In genomic region chr10:93815304-93816091, GRCh38 we compare ENCODE assay signal across 9 cellular contexts. TPM values are rescaled to one million over a fixed set of nuclear protein-coding genes. Genes with fewer than 3 reads are reported as not detected.
DNase-seq lines count a peak whose midpoint lies in the region; TF ChIP-seq lines count a peak whose summit lies in the region.
"Had no signal": no experiment of that assay in that cellular context is flagged by ENCODE, and none has a peak within 500 bp of the region (broad histone marks: within the 10 kb centered on the region; RNA-seq: fewer than 3 reads in every experiment).

No MANE protein-coding gene starts in this region.

- TF ChIP-seq POLR2A in lower leg skin (IDR thresholded peaks at IDR 0.05), result no peak

- no peak overlapping the region for H3K4me2 ChIP-seq in neuronal stem cell (ENCODE audit: insufficient read depth, low read length, poor library complexity, severe bottlenecking)

- no peak overlapping the region for H2BK12ac ChIP-seq in neuronal stem cell (ENCODE audit: low read length)

- no peak overlapping the region for H3K27ac Mint-ChIP-seq in activated CD4-positive, alpha-beta memory T cell treated with anti-CD3 and anti-CD28 coated beads, Interleukin-2, amount 10 ng/mL, durations not matched to agents 7 days and 5 days
- H3K27ac Mint-ChIP-seq: T-helper 17 cell had no signal

- no peak overlapping the region for H4K8ac ChIP-seq in neuronal stem cell (ENCODE audit: low read depth, low read length)

- H3K18ac ChIP-seq in neuronal stem cell (ENCODE audit: low read length), result no peak overlapping the region

- peak; percentile 46 for DNase-seq in ELR (ENCODE audit: low read depth)
- peak; percentile 44 for DNase-seq in NCI-H1092 (lab: John Stamatoyannopoulos, UW)
- no peak for DNase-seq in coronary artery (ENCODE audit: low spot score)
- DNase-seq in neuronal stem cell (ENCODE audit: low spot score), result peak; percentile 26
- no peak for DNase-seq in activated CD4-positive, alpha-beta memory T cell treated with anti-CD3 and anti-CD28 coated beads, Interleukin-2, amount 10 ng/mL, durations not matched to agents 7 days and 5 days
- no peak for DNase-seq in effector CD4-positive, alpha-beta T cell
- no peak for DNase-seq in lower leg skin (ENCODE audit: low spot score in 2 of 2)
- no peak for DNase-seq in posterior vena cava (ENCODE audit: low spot score)

- H2AFZ ChIP-seq in neuronal stem cell (ENCODE audit: low read length), result peak overlapping the region; percentile 83

- CTCF ChIA-PET in activated CD4-positive, alpha-beta memory T cell treated with anti-CD3 and anti-CD28 coated beads, Interleukin-2, amount 10 ng/mL, durations not matched to agents 7 days and 5 days (lab: Charles Lee), result interaction anchor here (0.7 to 2.1 kb wide), 10 partner anchors 10 to 505 kb away, joined by 3 to 6 read pairs (median 4); partner anchors contain the start of gene FRA10AC1

- no peak overlapping the region for H2BK15ac ChIP-seq in neuronal stem cell (ENCODE audit: low read length)

- TF ChIP-seq CTCF in coronary artery (IDR thresholded peaks at IDR 0.05), result no peak
- TF ChIP-seq CTCF in lower leg skin (IDR thresholded peaks at IDR 0.05), result no peak

- peaks cover 0 to 3% of the 10 kb centered on the region in 2 donors for H3K9me3 ChIP-seq in neuronal stem cell (replicated peaks in 1 of 2; ENCODE audit: control insufficient read depth in 2 of 2, insufficient read depth in 1 of 2, low read depth in 1 of 2, low read length in 2 of 2)

- no CpG with 5 or more reads among the region's 10 CpGs for WGBS in neuronal stem cell (ENCODE audit: extremely low coverage in 2 of 2, insufficient read length in 2 of 2, insufficient replicate concordance in 1 of 2), 2 donors
- WGBS in lower leg skin, 2 donors, result 38 to 47% methylated on average over 10 of the region's 10 CpGs

- no peak overlapping the region for H3K23ac ChIP-seq in neuronal stem cell (ENCODE audit: low read depth, low read length, poor library complexity)

- H2AK5ac ChIP-seq in neuronal stem cell (ENCODE audit: low read depth, low read length), result no peak overlapping the region

- peak overlapping the region; percentile 17 for H3K9ac ChIP-seq in neuronal stem cell (ENCODE audit: low read depth, low read length, poor library complexity)

- H3K4me1 Mint-ChIP-seq in activated CD4-positive, alpha-beta memory T cell treated with anti-CD3 and anti-CD28 coated beads, Interleukin-2, amount 10 ng/mL, durations not matched to agents 7 days and 5 days, result no peaks in the 10 kb centered on the region

- no peak overlapping the region for H4K91ac ChIP-seq in neuronal stem cell (ENCODE audit: low read depth, low read length, poor library complexity)

- H3K4me3 Mint-ChIP-seq in activated CD4-positive, alpha-beta memory T cell treated with anti-CD3 and anti-CD28 coated beads, Interleukin-2, amount 10 ng/mL, durations not matched to agents 7 days and 5 days, result no peak overlapping the region
- H3K4me3 Mint-ChIP-seq: T-helper 17 cell had no signal

- H2BK120ac ChIP-seq in neuronal stem cell (ENCODE audit: low read depth, low read length), result no peak overlapping the region

- peaks cover 3 to 8% of the 10 kb centered on the region in 2 donors for H3K4me1 ChIP-seq in neuronal stem cell (ENCODE audit: control insufficient read depth in 2 of 2, insufficient read depth in 1 of 2, low read depth in 1 of 2, low read length in 2 of 2)

- intact Hi-C loops in lower leg skin (cut with DNase I; ENCODE audit: low total_unique reads) (loop anchor here (5.0 kb wide), 1 partner anchor 113 kb away; the partner anchor contains the start of gene FRA10AC1), posterior vena cava (cut with DNase I) (no loop called here)

- H3K36me3 Mint-ChIP-seq in activated CD4-positive, alpha-beta memory T cell treated with anti-CD3 and anti-CD28 coated beads, Interleukin-2, amount 10 ng/mL, durations not matched to agents 7 days and 5 days (ENCODE audit: low read depth), result no peaks in the 10 kb centered on the region

- H3K27ac ChIP-seq in coronary artery (peak overlapping the region in 1 of 2 donors; percentile 14), neuronal stem cell (replicated peaks; ENCODE audit: low read length) (no peak overlapping the region)

- no peak overlapping the region for H2BK5ac ChIP-seq in neuronal stem cell (ENCODE audit: low read length)

- H3K36me3 ChIP-seq in neuronal stem cell (replicated peaks in 1 of 2; ENCODE audit: control insufficient read depth in 2 of 2, insufficient read depth in 2 of 2, low read length in 2 of 2), result no peaks in the 10 kb centered on the region

- peak overlapping the region; percentile 57 for H3K4me3 ChIP-seq in coronary artery
- peak overlapping the region in 1 of 2 donors; percentile 22 for H3K4me3 ChIP-seq in neuronal stem cell (ENCODE audit: low read length in 2 of 2)
- no peak overlapping the region for H3K4me3 ChIP-seq in lower leg skin (ENCODE audit: low read depth, poor library complexity, severe bottlenecking)

- no peak overlapping the region for H3K14ac ChIP-seq in neuronal stem cell (ENCODE audit: low read length)

- no peaks in the 10 kb centered on the region for H3K79me1 ChIP-seq in neuronal stem cell (ENCODE audit: low read depth, low read length)

- H3K4ac ChIP-seq in neuronal stem cell (ENCODE audit: low read length), result no peak overlapping the region

- peaks cover 0 to 20% (median 0%) of the 10 kb centered on the region in 3 experiments for H3K27me3 ChIP-seq in neuronal stem cell (ENCODE audit: control insufficient read depth in 3 of 3, insufficient read depth in 3 of 3, low read depth in 1 of 3, low read length in 3 of 3)

- POLR2A ChIA-PET in activated CD4-positive, alpha-beta memory T cell treated with anti-CD3 and anti-CD28 coated beads, Interleukin-2, amount 10 ng/mL, durations not matched to agents 7 days and 5 days (lab: Charles Lee), result no interaction called here

- H3K9me3 Mint-ChIP-seq in activated CD4-positive, alpha-beta memory T cell treated with anti-CD3 and anti-CD28 coated beads, Interleukin-2, amount 10 ng/mL, durations not matched to agents 7 days and 5 days, result no peaks in the 10 kb centered on the region

- peaks cover 42% of the 10 kb centered on the region for H3K27me3 Mint-ChIP-seq in activated CD4-positive, alpha-beta memory T cell treated with anti-CD3 and anti-CD28 coated beads, Interleukin-2, amount 10 ng/mL, durations not matched to agents 7 days and 5 days

RNA-seq across cellular contexts. Expression of gene LGI1, which starts 57.8 kb away (rescaled TPM):
- polyA plus RNA-seq in neuronal stem cell (2013, experiment 1 of 2), result 10.8 TPM
- polyA plus RNA-seq in neuronal stem cell (2013, experiment 2 of 2), result 9.5 TPM
- total RNA-seq in activated CD4-positive, alpha-beta memory T cell treated with anti-CD3 and anti-CD28 coated beads, Interleukin-2, amount 10 ng/mL, durations not matched to agents 7 days and 5 days, result not detected
- total RNA-seq in lower leg skin, result 1 to 10 TPM in 1 of 4 donors, not detected in 3; 2.8 TPM
- total RNA-seq in posterior vena cava, result 1 to 10 TPM in 1 of 2 donors, not detected in 1; 2.6 TPM
- total RNA-seq: T-helper 17 cell had no signal

Comparison
In these comparisons a context has a peak if more than half of its experiments do, and no peak if none do; other contexts are left out.
1. DNase-seq: peak in ELR (single experiment), NCI-H1092 (single experiment) and neuronal stem cell (single experiment); none in coronary artery (single experiment), activated CD4-positive, alpha-beta memory T cell treated with anti-CD3 and anti-CD28 coated beads, Interleukin-2, amount 10 ng/mL, durations not matched to agents 7 days and 5 days (single experiment), effector CD4-positive, alpha-beta T cell (single experiment), lower leg skin (0 of 2) and posterior vena cava (single experiment).